Comparison of ENCODE assay signal across 27 cellular contexts in genomic region chr1:197358959-197359358, GRCh38.
"Had no signal": no experiment of that assay in that cellular context is flagged by ENCODE, and none has a peak within 500 bp of the region (broad histone marks: within the 10 kb centered on the region; RNA-seq: fewer than 3 reads in every experiment).

No MANE protein-coding gene starts in this region.

- H3K36me3 ChIP-seq: stomach, suprapubic skin, thoracic aorta, thyroid gland, tibial artery, tibial nerve, transverse colon, upper lobe of left lung, upper lobe of right lung, uterus, vagina had no signal

- ATAC-seq: stimulated activated effector memory CD8-positive, alpha-beta T cell treated with anti-CD3 and anti-CD28 coated beads, Interleukin-12 subunit alpha, Interleukin-12 subunit beta, amount 100 ng/mL, for 72 hours; stimulated activated memory B cell treated with anti-CD40 and anti-IgM and Interleukin-4, amounts not matched to agents 10 μg/mL and 1 μg/mL and 100 μg/mL, for 72 hours; stimulated activated naive B cell treated with anti-CD40 and anti-IgM and Interleukin-4, amounts not matched to agents 10 μg/mL and 1 μg/mL and 100 μg/mL, for 72 hours; stimulated activated naive CD8-positive, alpha-beta T cell treated with anti-CD3 and anti-CD28 coated beads, Interleukin-15, amount 100 ng/mL, for 72 hours; stimulated activated naive CD8-positive, alpha-beta T cell treated with anti-CD3 and anti-CD28 coated beads, Interleukin-15, Interleukin-2, amounts not matched to agents 100 U/mL and 50 U/mL, for 24 hours; upper lobe of right lung had no signal

- H3K27me3 ChIP-seq: stomach, suprapubic skin, testis, thyroid gland, tibial artery, tibial nerve, transverse colon, upper lobe of left lung, upper lobe of right lung, uterus, vagina had no signal

- H3K4me1 ChIP-seq: stomach, suprapubic skin, thyroid gland, tibial artery, tibial nerve, transverse colon, upper lobe of left lung, upper lobe of right lung, uterus, vagina had no signal

- H3K9me3 ChIP-seq: stomach, suprapubic skin, testis, thoracic aorta, thyroid gland, tibial artery, tibial nerve, transverse colon, upper lobe of left lung, upper lobe of right lung, uterus, vagina had no signal

- H3K4me3 ChIP-seq: stomach, suprapubic skin, testis, thoracic aorta, thyroid gland, tibial artery, tibial nerve, transverse colon, upper lobe of left lung, upper lobe of right lung, uterus, vagina had no signal

- DNase-seq: stimulated activated CD4-positive, alpha-beta T cell treated with anti-CD3 and anti-CD28 coated beads, Interleukin-2, amount 100 ng/mL, for 48 hours; stimulated activated CD4-positive, alpha-beta T cell treated with anti-CD3 and anti-CD28 coated beads, Interleukin-4, amount 100 ng/mL, for 1 hour; stimulated activated CD4-positive, alpha-beta T cell treated with anti-CD3 and anti-CD28 coated beads, Interleukin-4, amount 100 ng/mL, for 24 hours; stimulated activated CD4-positive, alpha-beta T cell treated with anti-CD3 and anti-CD28 coated beads, Interleukin-4, amount 100 ng/mL, for 4 hours; stimulated activated CD8-positive, alpha-beta memory T cell treated with anti-CD3 and anti-CD28 coated beads, Interleukin-4, amount 100 ng/mL, for 48 hours; stimulated activated naive B cell treated with anti-CD40 and anti-IgM and Interleukin-4, amounts not matched to agents 10 μg/mL and 1 μg/mL and 100 μg/mL, for 72 hours; stimulated activated naive CD4-positive, alpha-beta T cell; stimulated activated naive CD4-positive, alpha-beta T cell treated with Interleukin-2 at 50 U/mL for 16 hours; stimulated activated naive CD8-positive, alpha-beta T cell treated with anti-CD3 and anti-CD28 coated beads, Interleukin-15, amount 100 ng/mL, for 72 hours; stimulated activated naive CD8-positive, alpha-beta T cell treated with anti-CD3 and anti-CD28 coated beads, Interleukin-15, Interleukin-2, amounts not matched to agents 100 U/mL and 50 U/mL, for 24 hours; stomach; substantia nigra; testis; thyroid gland; tibial artery; transverse colon; trophoblast cell; upper lobe of left lung; upper lobe of right lung; uterus had no signal

- FAIRE-seq: urothelium cell line had no signal

- H3K27ac ChIP-seq: stomach, suprapubic skin, testis, thoracic aorta, thyroid gland, tibial artery, tibial nerve, transverse colon, upper lobe of left lung, upper lobe of right lung, uterus, vagina had no signal
